ENCODE assay signal across 19 cellular contexts in the genomic region with DNA sequence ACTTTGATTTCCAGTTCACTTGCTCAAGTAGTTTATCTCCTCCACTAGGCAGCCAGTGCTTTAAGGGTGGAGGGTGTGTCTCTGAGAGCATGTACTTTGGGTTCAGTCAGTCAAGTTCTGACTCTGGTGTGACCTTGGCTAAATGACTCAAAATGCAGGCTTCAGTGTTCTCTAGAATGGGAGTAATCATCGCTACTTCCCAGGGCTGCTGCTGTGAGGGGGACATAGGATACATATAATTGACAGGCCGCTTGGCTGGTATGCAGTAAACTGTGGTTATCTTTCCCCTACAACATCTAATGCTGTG. TPM values are rescaled to one million over a fixed set of nuclear protein-coding genes. Genes with fewer than 3 reads are reported as not detected.
"Had no signal": no experiment of that assay in that cellular context is flagged by ENCODE, and none has a peak within 500 bp of the region (broad histone marks: within the 10 kb centered on the region; RNA-seq: fewer than 3 reads in every experiment).

No MANE protein-coding gene starts in this region.

- H3K4me1 Mint-ChIP-seq: activated CD4-positive, alpha-beta T cell treated with anti-CD3 and anti-CD28 coated beads for 36 hours; activated naive CD8-positive, alpha-beta T cell treated with anti-CD3 and anti-CD28 coated beads, Interleukin-2, amount 10 ng/mL, durations not matched to agents 7 days and 5 days; naive B cell had no signal

- H3K27me3 ChIP-seq: ovary, right lobe of liver had no signal

- H3K36me3 Mint-ChIP-seq: activated naive CD8-positive, alpha-beta T cell treated with anti-CD3 and anti-CD28 coated beads, Interleukin-2, amount 10 ng/mL, durations not matched to agents 7 days and 5 days; memory B cell; naive B cell had no signal

- H3K4me1 ChIP-seq: psoas muscle had no signal

- H3K36me3 ChIP-seq: ovary, right lobe of liver, spleen had no signal

- H3K4me3 ChIP-seq: mucosa of descending colon, ovary, psoas muscle, right lobe of liver, SK-N-MC, spleen had no signal

- ATAC-seq: activated CD4-positive, alpha-beta T cell treated with anti-CD3 and anti-CD28 coated beads for 36 hours; mucosa of descending colon; psoas muscle; right lobe of liver had no signal

- DNase-seq: activated CD4-positive, alpha-beta T cell treated with anti-CD3 and anti-CD28 coated beads for 36 hours; activated CD4-positive, alpha-beta T cell treated with anti-CD3 and anti-CD28 coated beads, Interleukin-2, amount 50 U/mL, for 48 hours; activated gamma-delta T cell; activated naive CD8-positive, alpha-beta T cell treated with anti-CD3 and anti-CD28 coated beads, Interleukin-2, amount 10 ng/mL, durations not matched to agents 7 days and 5 days; anterior cingulate cortex; dermis blood vessel endothelial cell; foreskin melanocyte; mucosa of descending colon; naive B cell; ovary; psoas muscle; right lobe of liver; spleen; stimulated activated CD8-positive, alpha-beta memory T cell treated with anti-CD3 and anti-CD28 coated beads, Interleukin-4, amount 100 ng/mL, for 48 hours; stimulated activated naive CD4-positive, alpha-beta T cell had no signal

- H3K27ac Mint-ChIP-seq: activated CD4-positive, alpha-beta T cell treated with anti-CD3 and anti-CD28 coated beads for 36 hours; activated naive CD8-positive, alpha-beta T cell treated with anti-CD3 and anti-CD28 coated beads, Interleukin-2, amount 10 ng/mL, durations not matched to agents 7 days and 5 days; memory B cell; naive B cell had no signal

- H3K27ac ChIP-seq: ovary, psoas muscle, right lobe of liver, SK-N-MC, spleen had no signal

- FAIRE-seq: TTC549 had no signal

- H3K9me3 Mint-ChIP-seq: activated naive CD8-positive, alpha-beta T cell treated with anti-CD3 and anti-CD28 coated beads, Interleukin-2, amount 10 ng/mL, durations not matched to agents 7 days and 5 days; memory B cell had no signal

- H3K9me3 ChIP-seq: mucosa of descending colon, ovary, psoas muscle, right lobe of liver, spleen had no signal

- H3K4me3 Mint-ChIP-seq: activated CD4-positive, alpha-beta T cell treated with anti-CD3 and anti-CD28 coated beads for 36 hours; activated naive CD8-positive, alpha-beta T cell treated with anti-CD3 and anti-CD28 coated beads, Interleukin-2, amount 10 ng/mL, durations not matched to agents 7 days and 5 days; memory B cell had no signal

RNA-seq across cellular contexts. Expression of gene CLRN3, which starts 17.7 kb away (rescaled TPM):
- polyA plus RNA-seq: fibroblast of lung, ovary had no signal
